In genomic region chr19:1355258-1355973, GRCh38 we compare ENCODE assay signal across 1 cellular context.
TF ChIP-seq lines count a peak whose summit lies in the region.

No MANE protein-coding gene starts in this region.

TF ChIP-seq in K562, 482 proteins besides CTCF, POLR2A, EP300 and RAD21:
- TF ChIP-seq DEAF1 (CRISPR knock-in tag; IDR thresholded peaks at IDR 0.05) (no peak), NKRF (IDR thresholded peaks at IDR 0.05; ENCODE audit: borderline replicate concordance) (0 out of 2 replicates have a peak, but pooled peaks have one; percentile 42), NR0B1 (IDR thresholded peaks at IDR 0.05; ENCODE audit: partially characterized antibody) (no peak), SMARCE1 (IDR thresholded peaks at IDR 0.05) (no peak), EHMT2 (IDR thresholded peaks at IDR 0.05) (no peak), NR2C2 (CRISPR knock-in tag; IDR thresholded peaks at IDR 0.05) (no peak), NR2C2 (tag; IDR thresholded peaks at IDR 0.05) (no peak), CTCFL (IDR thresholded peaks at IDR 0.05; ENCODE audit: borderline replicate concordance, insufficient read depth, low read depth, low read length, poor library complexity, severe bottlenecking) (no peak), FOXA3 (CRISPR knock-in tag; conservative IDR thresholded peaks at IDR 0.05 in 1 of 2, IDR thresholded peaks at IDR 0.05 in 1 of 2) (peak in 1 of 2 experiments; percentile 42; a peak in 1 of 4 replicates), ZFX (CRISPR knock-in tag; IDR thresholded peaks at IDR 0.05) (no peak), PPARD (CRISPR knock-in tag; IDR thresholded peaks at IDR 0.05) (no peak), FOXK2 (conservative IDR thresholded peaks at IDR 0.05 in 1 of 2, IDR thresholded peaks at IDR 0.05 in 1 of 2; ENCODE audit: low read depth in 2 of 2) (peak; percentile 44 to 53; a peak in 2 of 4 replicates), WHSC1 (IDR thresholded peaks at IDR 0.05; ENCODE audit: low read length) (no peak), GABPB2 (CRISPR knock-in tag; conservative IDR thresholded peaks at IDR 0.05) (no peak), GTF2B (IDR thresholded peaks at IDR 0.05; ENCODE audit: extremely low read depth, insufficient read length) (no peak), USF1 (CRISPR knock-in tag; IDR thresholded peaks at IDR 0.05) (0 out of 2 replicates have a peak, but pooled peaks have one; percentile 17), SRF (CRISPR knock-in tag; IDR thresholded peaks at IDR 0.05) (no peak), SETDB1 (IDR thresholded peaks at IDR 0.05; ENCODE audit: low read length) (no peak), BCOR (IDR thresholded peaks at IDR 0.05) (no peak), MAX (CRISPR knock-in tag; IDR thresholded peaks at IDR 0.05) (no peak), SP2 (IDR thresholded peaks at IDR 0.05; ENCODE audit: extremely low read depth, low read depth, low read length, poor library complexity, severe bottlenecking) (no peak), POU5F1 (IDR thresholded peaks at IDR 0.05; ENCODE audit: borderline replicate concordance, low read depth, low read length, partially characterized antibody) (no peak), SRSF3 (IDR thresholded peaks at IDR 0.05; ENCODE audit: insufficient read depth, low read length) (no peak), HDAC1 (IDR thresholded peaks at IDR 0.05) (0 out of 4 replicates have a peak, but pooled peaks of 1 of the 2 experiments have one; percentile 35), ARHGAP35 (IDR thresholded peaks at IDR 0.05; ENCODE audit: partially characterized antibody) (no peak), XRCC5 (IDR thresholded peaks at IDR 0.05; ENCODE audit: low read depth, low read length) (no peak), MEIS2 (IDR thresholded peaks at IDR 0.05; ENCODE audit: partially characterized antibody) (peak; percentile 12), ZNF740 (CRISPR knock-in tag; IDR thresholded peaks at IDR 0.05) (peak; percentile 74), ZNF740 (tag; IDR thresholded peaks at IDR 0.05) (no peak), PKNOX1 (IDR thresholded peaks at IDR 0.05) (peak; percentile 19; the same call in 1 of the 2 replicates), TCFL5 (CRISPR knock-in tag; conservative IDR thresholded peaks at IDR 0.05) (no peak), DNMT1 (IDR thresholded peaks at IDR 0.05) (no peak), MCM2 (IDR thresholded peaks at IDR 0.05; ENCODE audit: low read depth) (no peak), ID3 (CRISPR knock-in tag; IDR thresholded peaks at IDR 0.05) (no peak), ID3 (tag; IDR thresholded peaks at IDR 0.05) (no peak), CCNT2 (IDR thresholded peaks at IDR 0.05; ENCODE audit: borderline replicate concordance, extremely low read depth, insufficient read length, low read depth, low read length) (peak; percentile 1), HNRNPH1 (optimal IDR thresholded peaks at IDR 0.05; ENCODE audit: low read depth, low read length) (no peak), ZBTB26 (CRISPR knock-in tag; IDR thresholded peaks at IDR 0.05) (peak; percentile 49; the same call in 1 of the 2 replicates), LEF1 (IDR thresholded peaks at IDR 0.05) (no peak), PTRF (tag; IDR thresholded peaks at IDR 0.05) (no peak)
